ENCODE assay signal across 8 cellular contexts in genomic region chr16:4538386-4539235, GRCh38. TPM values are rescaled to one million over a fixed set of nuclear protein-coding genes. Genes with fewer than 3 reads are reported as not detected.
DNase-seq lines count a peak whose midpoint lies in the region; ATAC-seq and TF ChIP-seq lines count a peak whose summit lies in the region.

Gene CDIP1, minus strand, starts transcription at chr16:4538773. Its CDS starts 24,643 bp downstream, at chr16:4514130.

- 6% methylated on average over 62 of the region's 62 CpGs for WGBS in thymus

- H3K27ac ChIP-seq in thymus (ENCODE audit: low read depth), result peak within 1 kb of the TSS; percentile 80

- peaks cover 1% of the 10 kb centered on the region for H3K9me3 ChIP-seq in thymus (ENCODE audit: control insufficient read depth)

- peaks cover 21% of the 10 kb centered on the region for H3K36me3 Mint-ChIP-seq in activated naive CD8-positive, alpha-beta T cell treated with anti-CD3 and anti-CD28 coated beads, Interleukin-2, amount 50 U/mL, for 24 hours (ENCODE audit: low read depth)
- peaks cover 4% of the 10 kb centered on the region for H3K36me3 Mint-ChIP-seq in osteocyte (ENCODE audit: unreplicated experiment)

- peak within 1 kb of the TSS; percentile 72 for H3K4me3 Mint-ChIP-seq in activated naive CD8-positive, alpha-beta T cell treated with anti-CD3 and anti-CD28 coated beads, Interleukin-2, amount 50 U/mL, for 24 hours
- H3K4me3 Mint-ChIP-seq in osteocyte (ENCODE audit: unreplicated experiment), result peak within 1 kb of the TSS; percentile 73

- peaks cover 18% of the 10 kb centered on the region for H3K4me1 ChIP-seq in thymus (ENCODE audit: control insufficient read depth, insufficient read depth, low read length)

- DNase-seq in GDM1 (lab: John Stamatoyannopoulos, UW) (peak; percentile 84), HFF-Myc (ENCODE audit: extremely low read depth, low read depth) (peak; percentile 82), NCI-H1105 (lab: John Stamatoyannopoulos, UW) (peak; percentile 67), SW480 (ENCODE audit: low spot score) (peak; percentile 55), Right ventricle myocardium inferior (ENCODE audit: missing footprints) (peak; percentile 97), osteocyte (ENCODE audit: extremely low spot score, unreplicated experiment) (peak; percentile 98)
- peak; percentile 98 for DNase-seq in activated naive CD8-positive, alpha-beta T cell treated with anti-CD3 and anti-CD28 coated beads, Interleukin-2, amount 50 U/mL, for 24 hours

- peak within 1 kb of the TSS; percentile 90 for H3K27ac Mint-ChIP-seq in activated naive CD8-positive, alpha-beta T cell treated with anti-CD3 and anti-CD28 coated beads, Interleukin-2, amount 50 U/mL, for 24 hours
- H3K27ac Mint-ChIP-seq in osteocyte (ENCODE audit: unreplicated experiment), result peak within 1 kb of the TSS; percentile 64

- H3K4me1 Mint-ChIP-seq in activated naive CD8-positive, alpha-beta T cell treated with anti-CD3 and anti-CD28 coated beads, Interleukin-2, amount 50 U/mL, for 24 hours, result peaks cover 46% of the 10 kb centered on the region
- H3K4me1 Mint-ChIP-seq in osteocyte (ENCODE audit: unreplicated experiment), result peaks cover 19% of the 10 kb centered on the region

- no peak for TF ChIP-seq CTCF in HFF-Myc (IDR thresholded peaks at IDR 0.05; ENCODE audit: low read depth, low read length, missing control alignments)
- TF ChIP-seq CTCF in osteocyte (IDR thresholded peaks at IDR 0.05), result peak; percentile 15

- peak within 1 kb of the TSS; percentile 50 for H3K4me3 ChIP-seq in HFF-Myc (replicated peaks; ENCODE audit: low read depth, low read length)
- peak within 1 kb of the TSS; percentile 85 for H3K4me3 ChIP-seq in thymus (ENCODE audit: low read length)

- no peaks in the 10 kb centered on the region for H3K27me3 ChIP-seq in thymus (ENCODE audit: control insufficient read depth, insufficient read depth)

- H3K36me3 ChIP-seq in thymus (ENCODE audit: control insufficient read depth, insufficient read depth), result no peaks in the 10 kb centered on the region

- intact Hi-C loops in Right ventricle myocardium inferior (cut with DNase I), result no loop called here

- peaks cover 7% of the 10 kb centered on the region for H3K9me3 Mint-ChIP-seq in activated naive CD8-positive, alpha-beta T cell treated with anti-CD3 and anti-CD28 coated beads, Interleukin-2, amount 50 U/mL, for 24 hours
- H3K9me3 Mint-ChIP-seq in osteocyte (ENCODE audit: unreplicated experiment), result peaks cover 6% of the 10 kb centered on the region

- peak; percentile 73 for ATAC-seq in activated naive CD8-positive, alpha-beta T cell treated with anti-CD3 and anti-CD28 coated beads, Interleukin-2, amount 50 U/mL, for 24 hours
- peak; percentile 96 for ATAC-seq in Right ventricle myocardium inferior

- no peaks in the 10 kb centered on the region for H3K27me3 Mint-ChIP-seq in activated naive CD8-positive, alpha-beta T cell treated with anti-CD3 and anti-CD28 coated beads, Interleukin-2, amount 50 U/mL, for 24 hours
- no peaks in the 10 kb centered on the region for H3K27me3 Mint-ChIP-seq in osteocyte (ENCODE audit: unreplicated experiment)

RNA-seq across cellular contexts. Expression of gene CDIP1, which starts in this region (rescaled TPM):
- total RNA-seq in Right ventricle myocardium inferior (46.3 TPM), osteocyte (28.5 and 28.9 TPM in 2 replicates)
- 24.9 TPM for polyA plus RNA-seq in thymus

Comparison
In these comparisons a context has a peak if more than half of its experiments do, and no peak if none do; other contexts are left out.
1. Peak in every context shown above with its lines: DNase-seq, ATAC-seq, H3K4me3 ChIP-seq and H3K27ac ChIP-seq.